In genomic region chr11:121367434-121367833, GRCh38 we compare ENCODE assay signal across 9 cellular contexts.
DNase-seq lines count a peak whose midpoint lies in the region; ATAC-seq and TF ChIP-seq lines count a peak whose summit lies in the region.
"Had no signal": no experiment of that assay in that cellular context is flagged by ENCODE, and none has a peak within 500 bp of the region (broad histone marks: within the 10 kb centered on the region; RNA-seq: fewer than 3 reads in every experiment).

No MANE protein-coding gene starts in this region.

- no peaks in the 10 kb centered on the region for H3K9me3 ChIP-seq in mucosa of descending colon

- in situ Hi-C loops in GM13977 (cut with MboI; ENCODE audit: low pct_unique_long_range_greater_than_20kb, low sequenced_read_pairs, unreplicated experiment) = no loop called here

- ATAC-seq in GM19452 (IDR thresholded peaks at IDR 0.05; ENCODE audit: unreplicated experiment) (peak; percentile 90), HG03432 (IDR thresholded peaks at IDR 0.05; ENCODE audit: unreplicated experiment) (peak; percentile 93), mucosa of descending colon (peak; percentile 59)

- TF ChIP-seq CTCF in GM13977 (IDR thresholded peaks at IDR 0.05; ENCODE audit: extremely low read depth, insufficient read depth, missing control alignments) (no peak), mucosa of descending colon (IDR thresholded peaks at IDR 0.05) (no peak)

- H3K4me3 ChIP-seq in mucosa of descending colon = no peak overlapping the region
- H3K4me3 ChIP-seq: SK-N-MC had no signal

- intact Hi-C loops in mucosa of descending colon (cut with DNase I, micrococcal nuclease) = no loop called here

- H3K36me3 ChIP-seq in mucosa of descending colon (ENCODE audit: low read depth) = no peaks in the 10 kb centered on the region

- H3K4me1 ChIP-seq in mucosa of descending colon (ENCODE audit: low read depth) = peaks cover 10% of the 10 kb centered on the region

- DNase-seq in GM13977 (ENCODE audit: low spot score) = peak; percentile 79
- DNase-seq in activated CD8-positive, alpha-beta memory T cell treated with anti-CD3 and anti-CD28 coated beads, Interleukin-2, amount 50 U/mL, for 4 hours = peak; percentile 19
- peak in 1 of 3 donors; percentile 12 for DNase-seq in mucosa of descending colon
- DNase-seq in NCI-H128 (lab: John Stamatoyannopoulos, UW; ENCODE audit: unreplicated experiment) = no peak
- DNase-seq in occipital lobe (lab: John Stamatoyannopoulos, UW) = no peak
- no peak for DNase-seq in GDM1 (lab: John Stamatoyannopoulos, UW)

Comparison
In these comparisons a context has a peak if more than half of its experiments do, and no peak if none do; other contexts are left out.
1. DNase-seq: peak in GM13977 (single experiment) and activated CD8-positive, alpha-beta memory T cell treated with anti-CD3 and anti-CD28 coated beads, Interleukin-2, amount 50 U/mL, for 4 hours (single experiment); none in NCI-H128 (single experiment), occipital lobe (single experiment) and GDM1 (single experiment).
2. Peak in every context shown above with its lines, with median percentiles within 50 percentile points of each other: ATAC-seq.